12 cellular contexts compared by ENCODE assay signal in the genomic region with DNA sequence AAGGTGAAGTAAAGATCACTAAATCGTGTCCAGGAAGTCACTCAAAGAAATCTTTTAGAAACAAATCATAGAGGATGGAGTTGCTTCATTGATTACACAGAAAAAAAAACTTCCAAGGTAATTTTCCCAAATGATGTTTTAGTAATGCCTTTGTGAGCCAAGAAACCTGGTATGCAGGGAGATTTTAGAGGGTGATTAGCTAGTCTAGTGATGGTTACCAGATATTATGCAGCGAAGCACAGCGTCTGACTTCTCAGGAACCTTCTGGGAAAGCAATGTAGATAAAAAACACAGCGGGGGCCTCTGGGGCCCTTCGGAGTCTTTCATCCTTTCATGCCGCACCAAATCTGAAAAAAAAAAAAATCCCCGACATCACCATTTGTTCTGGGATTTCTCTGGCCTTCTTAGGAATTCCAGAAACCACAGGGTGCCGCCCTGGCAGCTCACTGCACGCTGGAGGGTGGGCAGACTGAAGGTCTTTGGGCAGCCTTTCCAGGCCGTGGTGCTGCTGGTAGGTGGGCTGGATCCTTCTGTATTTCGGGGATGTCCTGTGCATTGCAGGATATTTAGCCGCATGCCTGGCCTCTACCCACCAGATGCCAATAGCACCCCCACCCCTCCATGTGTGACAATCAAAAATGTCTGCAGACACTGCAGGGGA. TPM values are rescaled to one million over a fixed set of nuclear protein-coding genes. Genes with fewer than 3 reads are reported as not detected.
DNase-seq lines count a peak whose midpoint lies in the region; ATAC-seq and TF ChIP-seq lines count a peak whose summit lies in the region.
"Had no signal": no experiment of that assay in that cellular context is flagged by ENCODE, and none has a peak within 500 bp of the region (broad histone marks: within the 10 kb centered on the region; RNA-seq: fewer than 3 reads in every experiment).

No MANE protein-coding gene starts in this region.

- CTCF ChIA-PET in naive thymus-derived CD4-positive, alpha-beta T cell (lab: Charles Lee) = interaction anchor here (0.9 to 1.0 kb wide), 2 partner anchors 60 to 73 kb away, joined by 3 to 5 read pairs; partner anchors contain the start of gene MALT1

- peaks cover 20 to 48% of the 10 kb centered on the region in 2 donors for H3K4me1 ChIP-seq in naive thymus-derived CD4-positive, alpha-beta T cell (ENCODE audit: control insufficient read depth in 2 of 2, insufficient read depth in 2 of 2, low read length in 2 of 2)

- ATAC-seq in naive thymus-derived CD4-positive, alpha-beta T cell = no peak
- ATAC-seq in activated T-cell treated with anti-CD3 and anti-CD28 coated beads, Interleukin-2, amount 50 U/mL, for 72 hours (replicated peaks in 1 of 2) = no peak

- H3K4me1 Mint-ChIP-seq in naive thymus-derived CD4-positive, alpha-beta T cell = peaks cover 40 to 80% (median 65%) of the 10 kb centered on the region in 7 donors
- H3K4me1 Mint-ChIP-seq in activated T-cell treated with anti-CD3 and anti-CD28 coated beads, Interleukin-2, amount 50 U/mL, for 72 hours (ENCODE audit: low read depth) = peaks cover 79% of the 10 kb centered on the region

- POLR2A ChIA-PET in naive thymus-derived CD4-positive, alpha-beta T cell (lab: Charles Lee) = interaction anchor here (0.7 to 2.9 kb wide), 2 partner anchors 60 to 311 kb away, joined by 4 to 17 read pairs; partner anchors contain the start of gene MALT1

- H3K27ac Mint-ChIP-seq in naive thymus-derived CD4-positive, alpha-beta T cell = peak overlapping the region in 6 of 9 donors; percentile 8 to 87 (median 52)
- no peak overlapping the region for H3K27ac Mint-ChIP-seq in activated T-cell treated with anti-CD3 and anti-CD28 coated beads, Interleukin-2, amount 50 U/mL, for 72 hours

- H3K4me3 ChIP-seq in choroid plexus epithelial cell (ENCODE audit: low read depth, low read length) = no peak overlapping the region
- H3K4me3 ChIP-seq in naive thymus-derived CD4-positive, alpha-beta T cell (ENCODE audit: low read length) = no peak overlapping the region
- no peak overlapping the region for H3K4me3 ChIP-seq in MG63

- TF ChIP-seq CTCF in choroid plexus epithelial cell (conservative IDR thresholded peaks at IDR 0.05; ENCODE audit: low read depth, low read length) = no peak

- peaks cover 0 to 3% (median 0%) of the 10 kb centered on the region in 11 donors for H3K9me3 Mint-ChIP-seq in naive thymus-derived CD4-positive, alpha-beta T cell
- no peaks in the 10 kb centered on the region for H3K9me3 Mint-ChIP-seq in activated T-cell treated with anti-CD3 and anti-CD28 coated beads, Interleukin-2, amount 50 U/mL, for 72 hours

- no peaks in the 10 kb centered on the region for H3K36me3 ChIP-seq in naive thymus-derived CD4-positive, alpha-beta T cell (ENCODE audit: control insufficient read depth in 2 of 3, insufficient read depth in 3 of 3, low read length in 3 of 3)
- H3K36me3 ChIP-seq in MG63 = no peaks in the 10 kb centered on the region

- peaks cover 0 to 8% (median 0%) of the 10 kb centered on the region in 5 donors for H3K36me3 Mint-ChIP-seq in naive thymus-derived CD4-positive, alpha-beta T cell
- H3K36me3 Mint-ChIP-seq in activated T-cell treated with anti-CD3 and anti-CD28 coated beads, Interleukin-2, amount 50 U/mL, for 72 hours (ENCODE audit: insufficient read depth in 2 of 2) = peaks cover 0 to 2% of the 10 kb centered on the region in 2 donors

- intact Hi-C loops in naive thymus-derived CD4-positive, alpha-beta T cell (cut with micrococcal nuclease) = loop anchor here in 1 of 2 donors (1.0 kb wide), 1 partner anchor 153 kb away; no protein-coding TSS in a partner anchor

- peaks cover 0 to 14% (median 0%) of the 10 kb centered on the region in 5 donors for H3K27me3 Mint-ChIP-seq in naive thymus-derived CD4-positive, alpha-beta T cell
- H3K27me3 Mint-ChIP-seq in activated T-cell treated with anti-CD3 and anti-CD28 coated beads, Interleukin-2, amount 50 U/mL, for 72 hours (ENCODE audit: low read depth) = peaks cover 21% of the 10 kb centered on the region

- H3K27me3 ChIP-seq in naive thymus-derived CD4-positive, alpha-beta T cell (ENCODE audit: control insufficient read depth in 2 of 2, insufficient read depth in 2 of 2, low read length in 2 of 2) = no peaks in the 10 kb centered on the region
- H3K27me3 ChIP-seq in MG63 = no peaks in the 10 kb centered on the region

- H3K9me3 ChIP-seq in naive thymus-derived CD4-positive, alpha-beta T cell (ENCODE audit: control insufficient read depth in 2 of 3, low read length in 3 of 3) = no peaks in the 10 kb centered on the region
- no peaks in the 10 kb centered on the region for H3K9me3 ChIP-seq in MG63

- DNase-seq in ELF-1 (ENCODE audit: low read depth, low spot score) (peak; percentile 81), NCI-H2171 (lab: John Stamatoyannopoulos, UW) (peak; percentile 42), choroid plexus epithelial cell (ENCODE audit: low read depth) (peak; percentile 57), KG1 (lab: John Stamatoyannopoulos, UW) (no peak), MG63 (no peak)
- DNase-seq in naive thymus-derived CD4-positive, alpha-beta T cell = peak in 2 of 9 donors; percentile 14 to 16
- no peak for DNase-seq in stimulated activated CD4-positive, alpha-beta T cell treated with anti-CD3 and anti-CD28 coated beads, Interleukin-2, amount 100 ng/mL, for 48 hours
- no peak for DNase-seq in activated T-cell treated with anti-CD3 and anti-CD28 coated beads, Interleukin-2, amount 50 U/mL, for 72 hours
- DNase-seq: activated gamma-delta T cell treated with Interleukin-2 at 50 U/mL for 16 hours, NCI-H2029 treated with DMSO at 0.1 percent for 48 hours, OCI-M1 had no signal

- no peak overlapping the region for H3K27ac ChIP-seq in naive thymus-derived CD4-positive, alpha-beta T cell (ENCODE audit: low read depth, low read length)

- peak overlapping the region in 8 of 10 donors; percentile 8 to 60 (median 24) for H3K4me3 Mint-ChIP-seq in naive thymus-derived CD4-positive, alpha-beta T cell
- H3K4me3 Mint-ChIP-seq in activated T-cell treated with anti-CD3 and anti-CD28 coated beads, Interleukin-2, amount 50 U/mL, for 72 hours = no peak overlapping the region

RNA-seq across cellular contexts. Expression of gene ALPK2, which starts 17.3 kb away (rescaled TPM):
- 1 to 10 TPM in 1 of 5 experiments, under 1 TPM in 3, not detected in 1; 0.19 to 1.6 (median 0.28) TPM for total RNA-seq in naive thymus-derived CD4-positive, alpha-beta T cell
- polyA plus RNA-seq in naive thymus-derived CD4-positive, alpha-beta T cell = not detected
- total RNA-seq in activated T-cell treated with anti-CD3 and anti-CD28 coated beads, Interleukin-2, amount 50 U/mL, for 72 hours = 10 to 100 TPM; 12.7 to 18.5 TPM
- 6.2 and 10.5 TPM in 2 replicates for total RNA-seq in MG63 (2014; rRNA removed; shearing (Covaris generic); ENCODE audit: low replicate concordance)
- total RNA-seq: posterior vena cava had no signal

RNA-seq across cellular contexts. Expression of gene MALT1, which starts 59.7 kb away (rescaled TPM):
- total RNA-seq in naive thymus-derived CD4-positive, alpha-beta T cell = 100 to 1,000 TPM in 1 of 5 experiments, 10 to 100 TPM in 4; 50.0 to 101 (median 80.0) TPM
- 10 to 100 TPM; 43.8 to 52.1 TPM for polyA plus RNA-seq in naive thymus-derived CD4-positive, alpha-beta T cell
- 10 to 100 TPM; 40.8 to 50.6 TPM for total RNA-seq in activated T-cell treated with anti-CD3 and anti-CD28 coated beads, Interleukin-2, amount 50 U/mL, for 72 hours
- 18.1 and 24.6 TPM in 2 replicates for total RNA-seq in MG63 (2014; rRNA removed; shearing (Covaris generic); ENCODE audit: low replicate concordance)

Comparison
In these comparisons a context has a peak if more than half of its experiments do, and no peak if none do; other contexts are left out.
1. DNase-seq: peak in ELF-1 (single experiment), NCI-H2171 (single experiment) and choroid plexus epithelial cell (single experiment); none in stimulated activated CD4-positive, alpha-beta T cell treated with anti-CD3 and anti-CD28 coated beads, Interleukin-2, amount 100 ng/mL, for 48 hours (0 of 2), KG1 (single experiment), activated T-cell treated with anti-CD3 and anti-CD28 coated beads, Interleukin-2, amount 50 U/mL, for 72 hours (0 of 2) and MG63 (single experiment).
2. H3K4me3 Mint-ChIP-seq: peak in naive thymus-derived CD4-positive, alpha-beta T cell (8 of 10); none in activated T-cell treated with anti-CD3 and anti-CD28 coated beads, Interleukin-2, amount 50 U/mL, for 72 hours (0 of 2).